In genomic region chr7:88095-88926, GRCh38 we compare ENCODE assay signal across 14 cellular contexts.
DNase-seq lines count a peak whose midpoint lies in the region; ATAC-seq, FAIRE-seq and TF ChIP-seq lines count a peak whose summit lies in the region.
"Had no signal": no experiment of that assay in that cellular context is flagged by ENCODE, and none has a peak within 500 bp of the region (broad histone marks: within the 10 kb centered on the region; RNA-seq: fewer than 3 reads in every experiment).

No MANE protein-coding gene starts in this region.

- peaks cover 20% of the 10 kb centered on the region for H3K4me1 Mint-ChIP-seq in astrocyte (ENCODE audit: low read depth, unreplicated experiment)

- no peaks in the 10 kb centered on the region for H3K9me2 ChIP-seq in SK-N-SH

- intact Hi-C loops in tibial artery (cut with DNase I; ENCODE audit: low total_unique reads) = no loop called here

- H4K20me1 ChIP-seq in SK-N-SH (ENCODE audit: insufficient read depth) = no peaks in the 10 kb centered on the region
- no peaks in the 10 kb centered on the region for H4K20me1 ChIP-seq in astrocyte (ENCODE audit: insufficient read depth, low read length)

- H3K4me3 ChIP-seq in SK-N-SH (ENCODE audit: low read depth in 2 of 2, low read length in 1 of 2) (no peak overlapping the region), astrocyte (ENCODE audit: insufficient read depth, low read depth, low read length) (peak overlapping the region; percentile 0), tibial artery (no peak overlapping the region)
- H3K4me3 ChIP-seq: cardiac muscle cell had no signal

- H3K27ac Mint-ChIP-seq in astrocyte (ENCODE audit: unreplicated experiment) = no peak overlapping the region
- H3K27ac Mint-ChIP-seq: stimulated activated naive CD8-positive, alpha-beta T cell treated with anti-CD3 and anti-CD28 coated beads, Interleukin-15, Interleukin-2, amounts not matched to agents 100 ng/mL and 50 ng/mL, for 24 hours had no signal

- H3K79me2 ChIP-seq in SK-N-SH (ENCODE audit: insufficient read depth) = no peaks in the 10 kb centered on the region
- peaks cover 6% of the 10 kb centered on the region for H3K79me2 ChIP-seq in astrocyte (ENCODE audit: insufficient read depth, low read length)

- peaks cover 30 to 45% of the 10 kb centered on the region in 2 experiments; a peak in 3 of 4 replicates for H3K4me1 ChIP-seq in SK-N-SH (ENCODE audit: control insufficient read depth in 1 of 2, insufficient read depth in 2 of 2, low read depth in 1 of 2, low read length in 1 of 2)
- H3K4me1 ChIP-seq in astrocyte (ENCODE audit: insufficient read depth, low read length) = peaks cover 54% of the 10 kb centered on the region
- H3K4me1 ChIP-seq in tibial artery = peaks cover 0 to 34% (median 31%) of the 10 kb centered on the region in 4 donors

- TF ChIP-seq CTCF in SK-N-SH (IDR thresholded peaks at IDR 0.05) = peak; percentile 33
- TF ChIP-seq CTCF in astrocyte (IDR thresholded peaks at IDR 0.05; ENCODE audit: insufficient read depth, low read depth, low read length) = no peak
- no peak for TF ChIP-seq CTCF in tibial artery (IDR thresholded peaks at IDR 0.05)

- TF ChIP-seq RAD21 in SK-N-SH (IDR thresholded peaks at IDR 0.05; ENCODE audit: low read length) = peak; percentile 22; the same call in 1 of the 2 replicates

- TF ChIP-seq EP300 in SK-N-SH (IDR thresholded peaks at IDR 0.05; ENCODE audit: borderline replicate concordance in 1 of 2, low read depth in 1 of 2, low read length in 1 of 2) = no peak

- H3K4me2 ChIP-seq in SK-N-SH (peak overlapping the region; percentile 48), astrocyte (ENCODE audit: low read length) (peak overlapping the region; percentile 69)

- H3K27me3 ChIP-seq in SK-N-SH (ENCODE audit: insufficient read depth) = no peaks in the 10 kb centered on the region
- no peaks in the 10 kb centered on the region for H3K27me3 ChIP-seq in astrocyte (ENCODE audit: insufficient read depth, low read length)
- H3K27me3 ChIP-seq in tibial artery = no peaks in the 10 kb centered on the region
- H3K27me3 ChIP-seq: cardiac muscle cell had no signal

- peaks cover 3% of the 10 kb centered on the region for H3K36me3 Mint-ChIP-seq in astrocyte (ENCODE audit: low read depth, unreplicated experiment)
- H3K36me3 Mint-ChIP-seq: mesothelial cell of epicardium had no signal

- H3K27me3 Mint-ChIP-seq in astrocyte (ENCODE audit: low read depth, unreplicated experiment) = peaks cover 63% of the 10 kb centered on the region

- H3K36me3 ChIP-seq in SK-N-SH (replicated peaks in 1 of 2; ENCODE audit: control insufficient read depth in 1 of 2, insufficient read depth in 2 of 2, low read length in 1 of 2) (no peaks in the 10 kb centered on the region), astrocyte (ENCODE audit: insufficient read depth, low read length) (no peaks in the 10 kb centered on the region), tibial artery (no peaks in the 10 kb centered on the region)
- H3K36me3 ChIP-seq: cardiac muscle cell had no signal

- H3K27ac ChIP-seq in SK-N-SH (ENCODE audit: low read depth in 2 of 2, low read length in 1 of 2) (peak overlapping the region in 1 of 2 experiments; percentile 82; a peak in 2 of 4 replicates), astrocyte (ENCODE audit: low read depth, low read length) (peak overlapping the region; percentile 70), tibial artery (peak overlapping the region; percentile 63 to 70)
- H3K27ac ChIP-seq: cardiac muscle cell had no signal

- WGBS in SK-N-SH (ENCODE audit: low lambda C conversion rate) = 91% methylated on average over 27 of the region's 27 CpGs

- DNase-seq in SK-N-SH = no peak
- DNase-seq in astrocyte (ENCODE audit: low read depth) = no peak
- DNase-seq in left kidney (ENCODE audit: low read depth, low spot score) = peak; percentile 40
- no peak for DNase-seq in tibial artery
- DNase-seq in KG1 (lab: John Stamatoyannopoulos, UW) = no peak
- DNase-seq in NCI-H187 treated with DMSO at 0.1 percent for 48 hours (lab: John Stamatoyannopoulos, UW) = no peak
- no peak for DNase-seq in SIG-M5 (lab: John Stamatoyannopoulos, UW)
- DNase-seq: activated CD8-positive, alpha-beta memory T cell treated with anti-CD3 and anti-CD28 coated beads, Interleukin-2, amount 50 U/mL, for 48 hours; NCI-H1105 treated with DMSO at 0.1 percent for 48 hours; T-helper 9 cell had no signal

- no peak overlapping the region for H2AFZ ChIP-seq in SK-N-SH (ENCODE audit: low read depth)
- no peak overlapping the region for H2AFZ ChIP-seq in astrocyte (ENCODE audit: low read depth, low read length)

- no peak for FAIRE-seq in astrocyte (lab: Jason Lieb, UNC)

- no peaks in the 10 kb centered on the region for H3K9me3 ChIP-seq in SK-N-SH
- H3K9me3 ChIP-seq in astrocyte (ENCODE audit: insufficient read depth, low read depth, low read length) = no peaks in the 10 kb centered on the region
- H3K9me3 ChIP-seq in tibial artery = no peaks in the 10 kb centered on the region

- peaks cover 2% of the 10 kb centered on the region for H3K9me3 Mint-ChIP-seq in astrocyte (ENCODE audit: unreplicated experiment)
- H3K9me3 Mint-ChIP-seq: mesothelial cell of epicardium; stimulated activated naive CD8-positive, alpha-beta T cell treated with anti-CD3 and anti-CD28 coated beads, Interleukin-15, Interleukin-2, amounts not matched to agents 100 ng/mL and 50 ng/mL, for 24 hours had no signal

- H3K9ac ChIP-seq in SK-N-SH (no peak overlapping the region), astrocyte (ENCODE audit: low read length) (peak overlapping the region; percentile 38)

- POLR2A ChIA-PET in SK-N-SH (lab: Yijun Ruan, JAX) = no interaction called here

- ATAC-seq in SK-N-SH treated with all-trans-retinoic acid at 6 μM for 48 hours = no peak

- H3F3A ChIP-seq in SK-N-SH (replicated peaks; ENCODE audit: insufficient read depth) = peaks cover 15% of the 10 kb centered on the region

- H3K4me3 Mint-ChIP-seq in astrocyte (ENCODE audit: unreplicated experiment) = no peak overlapping the region
- H3K4me3 Mint-ChIP-seq: mesothelial cell of epicardium; stimulated activated naive CD8-positive, alpha-beta T cell treated with anti-CD3 and anti-CD28 coated beads, Interleukin-15, Interleukin-2, amounts not matched to agents 100 ng/mL and 50 ng/mL, for 24 hours had no signal

- CTCF ChIA-PET in SK-N-SH (lab: Yijun Ruan, JAX) = interaction anchor here (1.9 kb wide), 1 partner anchor 111 kb away, joined by 5 read pairs; no protein-coding TSS in a partner anchor

TF ChIP-seq in SK-N-SH, 30 proteins besides CTCF, POLR2A, EP300 and RAD21 (continues in another document):
- TF ChIP-seq TCF12 (IDR thresholded peaks at IDR 0.05) (no peak), USF2 (IDR thresholded peaks at IDR 0.05; ENCODE audit: borderline replicate concordance, low read depth, low read length) (no peak), TAF1 (IDR thresholded peaks at IDR 0.05; ENCODE audit: borderline replicate concordance, low read depth, low read length) (no peak), EZH2phosphoT487 (IDR thresholded peaks at IDR 0.05; ENCODE audit: borderline replicate concordance, low read depth) (no peak)

TF ChIP-seq in SK-N-SH treated with all-trans-retinoic acid at 6 μM for 48 hours, 23 proteins besides CTCF, POLR2A, EP300 and RAD21:
- no peak for TF ChIP-seq ARNTL (CRISPR knock-in tag; IDR thresholded peaks at IDR 0.05; ENCODE audit: borderline replicate concordance, low read depth)
- TF ChIP-seq ZFP3 (CRISPR knock-in tag; IDR thresholded peaks at IDR 0.05) = no peak
- no peak for TF ChIP-seq GLIS3 (CRISPR knock-in tag; IDR thresholded peaks at IDR 0.05)
